ENCODE assay signal across 9 cellular contexts in genomic region chr3:8942115-8942514, GRCh38.
"Had no signal": no experiment of that assay in that cellular context is flagged by ENCODE, and none has a peak within 500 bp of the region (broad histone marks: within the 10 kb centered on the region; RNA-seq: fewer than 3 reads in every experiment).

No MANE protein-coding gene starts in this region.

- H2AFZ ChIP-seq: GM23338 had no signal

- DNase-seq: H7, KG1 had no signal

- H3K4me1 Mint-ChIP-seq: GM23338 had no signal

- FAIRE-seq: H1, HepG2, K562 had no signal

- H3K27ac ChIP-seq: HL-60 had no signal

- H3K27ac Mint-ChIP-seq: GM23338 had no signal

- H3K4me2 ChIP-seq: GM23338 had no signal

- H3K4me3 ChIP-seq: GM23338, HAP-1, K562 had no signal

- H3K4me1 ChIP-seq: HAP-1 had no signal

- H3K4me3 Mint-ChIP-seq: GM23338 had no signal

- ATAC-seq: GM23338, HCT116, HepG2, K562 had no signal
